1 cellular context compared by ENCODE assay signal in the genomic region with DNA sequence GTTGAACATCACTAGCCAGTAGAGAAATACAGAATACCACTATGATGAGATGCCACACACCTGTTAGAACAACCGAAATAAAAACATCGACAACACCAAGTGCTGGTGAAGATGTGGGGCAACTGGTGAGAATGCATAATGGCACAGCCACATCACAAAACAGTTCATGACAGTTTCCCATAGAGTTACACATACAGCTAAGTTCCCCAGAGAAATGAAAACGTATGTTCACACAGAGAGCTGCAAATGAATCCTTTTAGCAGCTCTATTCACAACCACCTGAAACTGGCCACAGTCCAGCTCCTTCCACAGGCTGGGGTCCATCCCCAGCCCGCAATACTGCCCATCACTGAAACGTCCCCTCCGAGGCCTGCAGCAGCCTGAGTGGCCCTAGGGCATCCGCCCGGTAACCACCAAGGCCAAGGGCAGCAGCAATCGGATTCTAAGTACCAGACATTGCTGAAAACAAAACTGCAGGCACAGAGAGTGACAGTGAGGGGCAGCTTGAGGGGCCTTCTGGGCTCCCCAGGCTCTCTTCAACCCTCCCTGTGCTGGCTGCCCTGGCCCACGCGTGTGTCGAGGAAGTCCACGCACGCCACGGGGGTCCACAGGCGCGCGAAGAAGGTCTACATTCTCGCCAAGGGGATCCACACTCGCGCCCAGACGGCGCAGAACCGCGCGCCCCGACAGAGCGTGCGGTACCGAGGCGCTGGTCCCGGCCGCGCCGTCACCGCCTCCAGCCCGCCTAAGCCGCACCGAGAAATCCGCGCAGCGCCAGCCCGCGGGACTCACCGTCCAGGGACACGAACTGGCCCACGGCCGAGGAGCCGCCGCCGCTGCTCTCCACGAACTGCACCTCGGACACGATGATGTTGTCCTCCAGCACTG.
TF ChIP-seq lines count a peak whose summit lies in the region.

No MANE protein-coding gene starts in this region.

TF ChIP-seq in SK-N-SH treated with all-trans-retinoic acid at 6 μM for 48 hours, 23 proteins besides CTCF, POLR2A, EP300 and RAD21 (continued from another document):
- TF ChIP-seq, protein P1, sequence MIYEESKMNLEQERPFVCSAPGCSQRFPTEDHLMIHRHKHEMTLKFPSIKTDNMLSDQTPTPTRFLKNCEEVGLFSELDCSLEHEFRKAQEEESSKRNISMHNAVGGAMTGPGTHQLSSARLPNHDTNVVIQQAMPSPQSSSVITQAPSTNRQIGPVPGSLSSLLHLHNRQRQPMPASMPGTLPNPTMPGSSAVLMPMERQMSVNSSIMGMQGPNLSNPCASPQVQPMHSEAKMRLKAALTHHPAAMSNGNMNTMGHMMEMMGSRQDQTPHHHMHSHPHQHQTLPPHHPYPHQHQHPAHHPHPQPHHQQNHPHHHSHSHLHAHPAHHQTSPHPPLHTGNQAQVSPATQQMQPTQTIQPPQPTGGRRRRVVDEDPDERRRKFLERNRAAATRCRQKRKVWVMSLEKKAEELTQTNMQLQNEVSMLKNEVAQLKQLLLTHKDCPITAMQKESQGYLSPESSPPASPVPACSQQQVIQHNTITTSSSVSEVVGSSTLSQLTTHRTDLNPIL (CRISPR knock-in tag; IDR thresholded peaks at IDR 0.05; ENCODE audit: low read depth): no peak
